1 cellular context compared by ENCODE assay signal in the genomic region with DNA sequence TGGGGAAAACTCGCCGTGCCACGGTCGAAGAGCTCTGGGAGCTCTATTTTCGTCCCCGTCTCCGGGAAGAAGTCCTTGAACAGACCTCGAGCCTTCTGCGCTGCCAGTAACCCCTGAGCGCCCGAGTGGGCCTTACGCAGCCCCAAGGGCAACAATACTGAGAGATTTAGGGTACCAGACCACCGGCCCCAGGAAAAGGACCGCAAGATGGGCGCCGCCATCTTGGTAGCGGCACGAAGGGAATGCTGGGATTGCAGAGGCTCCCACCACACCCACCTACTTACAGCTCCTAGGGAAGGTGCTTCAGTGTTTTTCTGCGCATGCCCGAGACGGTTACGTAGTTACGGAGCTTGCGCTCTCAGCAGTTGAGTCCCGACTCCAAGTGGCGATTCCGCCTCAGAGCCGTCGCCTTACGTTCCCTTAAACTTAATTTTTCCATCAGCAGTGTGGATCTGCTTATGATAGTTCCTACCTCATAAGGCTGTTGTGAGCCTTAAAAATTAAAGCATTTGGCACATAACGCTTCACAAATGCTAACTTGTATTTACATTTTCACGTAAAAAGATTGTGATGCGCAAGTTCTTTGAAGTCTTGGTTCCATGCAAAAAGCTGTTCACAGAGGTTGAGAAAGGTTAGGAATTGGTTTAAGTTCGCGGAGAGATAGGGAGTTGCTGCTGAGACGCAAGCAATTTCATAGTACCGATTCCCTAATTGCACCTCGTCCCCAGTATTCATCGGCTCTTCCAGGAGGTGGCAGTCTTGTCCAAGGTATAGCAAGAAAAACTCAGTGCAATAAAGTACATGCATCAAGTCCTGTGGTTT.
A peak's percentile ranks its signal among the peaks of the same experiment; 100 is the strongest.
TF ChIP-seq lines count a peak whose summit lies in the region.

A gene (minus strand): TSS at position 244 of the 822 bp plus-strand sequence. CDS start 23 bp downstream, at position 221.

TF ChIP-seq in WTC11, 78 proteins besides CTCF, POLR2A, EP300 and RAD21 (continued from another document):
- no peak for TF ChIP-seq OVOL2 (CRISPR knock-in tag; IDR thresholded peaks at IDR 0.05; ENCODE audit: borderline replicate concordance)
- TF ChIP-seq, protein P1, sequence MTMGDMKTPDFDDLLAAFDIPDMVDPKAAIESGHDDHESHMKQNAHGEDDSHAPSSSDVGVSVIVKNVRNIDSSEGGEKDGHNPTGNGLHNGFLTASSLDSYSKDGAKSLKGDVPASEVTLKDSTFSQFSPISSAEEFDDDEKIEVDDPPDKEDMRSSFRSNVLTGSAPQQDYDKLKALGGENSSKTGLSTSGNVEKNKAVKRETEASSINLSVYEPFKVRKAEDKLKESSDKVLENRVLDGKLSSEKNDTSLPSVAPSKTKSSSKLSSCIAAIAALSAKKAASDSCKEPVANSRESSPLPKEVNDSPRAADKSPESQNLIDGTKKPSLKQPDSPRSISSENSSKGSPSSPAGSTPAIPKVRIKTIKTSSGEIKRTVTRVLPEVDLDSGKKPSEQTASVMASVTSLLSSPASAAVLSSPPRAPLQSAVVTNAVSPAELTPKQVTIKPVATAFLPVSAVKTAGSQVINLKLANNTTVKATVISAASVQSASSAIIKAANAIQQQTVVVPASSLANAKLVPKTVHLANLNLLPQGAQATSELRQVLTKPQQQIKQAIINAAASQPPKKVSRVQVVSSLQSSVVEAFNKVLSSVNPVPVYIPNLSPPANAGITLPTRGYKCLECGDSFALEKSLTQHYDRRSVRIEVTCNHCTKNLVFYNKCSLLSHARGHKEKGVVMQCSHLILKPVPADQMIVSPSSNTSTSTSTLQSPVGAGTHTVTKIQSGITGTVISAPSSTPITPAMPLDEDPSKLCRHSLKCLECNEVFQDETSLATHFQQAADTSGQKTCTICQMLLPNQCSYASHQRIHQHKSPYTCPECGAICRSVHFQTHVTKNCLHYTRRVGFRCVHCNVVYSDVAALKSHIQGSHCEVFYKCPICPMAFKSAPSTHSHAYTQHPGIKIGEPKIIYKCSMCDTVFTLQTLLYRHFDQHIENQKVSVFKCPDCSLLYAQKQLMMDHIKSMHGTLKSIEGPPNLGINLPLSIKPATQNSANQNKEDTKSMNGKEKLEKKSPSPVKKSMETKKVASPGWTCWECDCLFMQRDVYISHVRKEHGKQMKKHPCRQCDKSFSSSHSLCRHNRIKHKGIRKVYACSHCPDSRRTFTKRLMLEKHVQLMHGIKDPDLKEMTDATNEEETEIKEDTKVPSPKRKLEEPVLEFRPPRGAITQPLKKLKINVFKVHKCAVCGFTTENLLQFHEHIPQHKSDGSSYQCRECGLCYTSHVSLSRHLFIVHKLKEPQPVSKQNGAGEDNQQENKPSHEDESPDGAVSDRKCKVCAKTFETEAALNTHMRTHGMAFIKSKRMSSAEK (CRISPR knock-in tag; IDR thresholded peaks at IDR 0.05; ENCODE audit: borderline replicate concordance) = 0 out of 2 replicates have a peak, but pooled peaks have one; percentile 9
- TF ChIP-seq, protein P2, sequence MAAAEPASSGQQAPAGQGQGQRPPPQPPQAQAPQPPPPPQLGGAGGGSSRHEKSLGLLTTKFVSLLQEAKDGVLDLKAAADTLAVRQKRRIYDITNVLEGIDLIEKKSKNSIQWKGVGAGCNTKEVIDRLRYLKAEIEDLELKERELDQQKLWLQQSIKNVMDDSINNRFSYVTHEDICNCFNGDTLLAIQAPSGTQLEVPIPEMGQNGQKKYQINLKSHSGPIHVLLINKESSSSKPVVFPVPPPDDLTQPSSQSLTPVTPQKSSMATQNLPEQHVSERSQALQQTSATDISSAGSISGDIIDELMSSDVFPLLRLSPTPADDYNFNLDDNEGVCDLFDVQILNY (CRISPR knock-in tag; IDR thresholded peaks at IDR 0.05) = peak; percentile 77; the same call in 1 of the 2 replicates
- TF ChIP-seq KAT7 (CRISPR knock-in tag; IDR thresholded peaks at IDR 0.05; ENCODE audit: borderline replicate concordance) = 0 out of 2 replicates have a peak, but pooled peaks have one; percentile 29
- TF ChIP-seq NFE2L1 (CRISPR knock-in tag; IDR thresholded peaks at IDR 0.05) = 0 out of 2 replicates have a peak, but pooled peaks have one; percentile 45
- peak; percentile 73; the same call in 1 of the 2 replicates for TF ChIP-seq EMX1 (CRISPR knock-in tag; IDR thresholded peaks at IDR 0.05)
- TF ChIP-seq ATF1 (CRISPR knock-in tag; IDR thresholded peaks at IDR 0.05) = 0 out of 2 replicates have a peak, but pooled peaks have one; percentile 23
- TF ChIP-seq, protein P3, sequence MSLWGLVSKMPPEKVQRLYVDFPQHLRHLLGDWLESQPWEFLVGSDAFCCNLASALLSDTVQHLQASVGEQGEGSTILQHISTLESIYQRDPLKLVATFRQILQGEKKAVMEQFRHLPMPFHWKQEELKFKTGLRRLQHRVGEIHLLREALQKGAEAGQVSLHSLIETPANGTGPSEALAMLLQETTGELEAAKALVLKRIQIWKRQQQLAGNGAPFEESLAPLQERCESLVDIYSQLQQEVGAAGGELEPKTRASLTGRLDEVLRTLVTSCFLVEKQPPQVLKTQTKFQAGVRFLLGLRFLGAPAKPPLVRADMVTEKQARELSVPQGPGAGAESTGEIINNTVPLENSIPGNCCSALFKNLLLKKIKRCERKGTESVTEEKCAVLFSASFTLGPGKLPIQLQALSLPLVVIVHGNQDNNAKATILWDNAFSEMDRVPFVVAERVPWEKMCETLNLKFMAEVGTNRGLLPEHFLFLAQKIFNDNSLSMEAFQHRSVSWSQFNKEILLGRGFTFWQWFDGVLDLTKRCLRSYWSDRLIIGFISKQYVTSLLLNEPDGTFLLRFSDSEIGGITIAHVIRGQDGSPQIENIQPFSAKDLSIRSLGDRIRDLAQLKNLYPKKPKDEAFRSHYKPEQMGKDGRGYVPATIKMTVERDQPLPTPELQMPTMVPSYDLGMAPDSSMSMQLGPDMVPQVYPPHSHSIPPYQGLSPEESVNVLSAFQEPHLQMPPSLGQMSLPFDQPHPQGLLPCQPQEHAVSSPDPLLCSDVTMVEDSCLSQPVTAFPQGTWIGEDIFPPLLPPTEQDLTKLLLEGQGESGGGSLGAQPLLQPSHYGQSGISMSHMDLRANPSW (CRISPR knock-in tag; conservative IDR thresholded peaks at IDR 0.05; ENCODE audit: low read depth) = no peak
